Comparison of ENCODE assay signal across 8 cellular contexts in the genomic region with DNA sequence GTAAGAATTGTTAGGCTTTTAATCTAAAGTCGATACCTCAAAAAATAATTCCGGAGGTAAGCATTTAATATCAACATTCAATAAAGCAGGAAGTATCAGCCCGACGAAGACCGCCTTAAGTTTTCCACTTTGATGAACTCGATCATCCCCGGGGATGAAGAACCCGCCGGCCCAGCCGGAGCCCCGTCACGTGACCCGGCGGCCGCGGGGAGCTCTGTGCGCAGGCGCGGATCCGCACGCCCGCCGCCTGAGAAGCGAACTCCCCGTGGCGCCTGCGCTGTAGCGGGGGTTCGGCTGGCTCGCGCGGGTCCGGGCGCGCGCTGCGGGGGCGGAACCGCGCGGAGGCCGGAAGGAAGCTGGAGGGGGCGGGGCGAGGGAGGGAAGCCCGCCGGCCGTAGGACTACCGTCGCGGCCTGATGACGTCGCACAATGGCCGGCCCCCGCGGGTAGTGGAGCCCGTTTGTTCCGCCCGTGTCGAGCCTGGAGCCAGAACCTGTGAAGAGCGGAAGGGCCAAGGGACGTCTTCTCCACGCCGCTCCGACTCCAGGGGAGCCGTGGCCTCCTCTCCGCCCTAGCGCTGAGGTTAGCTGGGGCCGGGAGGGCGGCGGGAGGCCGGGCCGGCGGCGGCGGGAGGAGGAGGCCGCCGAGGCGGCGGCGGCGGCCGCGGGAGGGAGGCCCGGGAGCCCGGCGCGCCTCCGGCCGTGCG. TPM values are rescaled to one million over a fixed set of nuclear protein-coding genes. Genes with fewer than 3 reads are reported as not detected.
A peak's percentile ranks its signal among the peaks of the same experiment; 100 is the strongest.
DNase-seq lines count a peak whose midpoint lies in the region; TF ChIP-seq lines count a peak whose summit lies in the region.

TSS of gene ZC3H18 (plus strand) at position 419 of the 706 bp plus-strand sequence. CDS start 6,721 bp downstream, outside the sequence.

- peak within 1 kb of the TSS; percentile 78 for H3K9ac ChIP-seq in SK-N-MC (ENCODE audit: insufficient read length)

- H3K4me3 Mint-ChIP-seq in HFFc6, result peak within 1 kb of the TSS; percentile 95
- peak within 1 kb of the TSS; percentile 87 for H3K4me3 Mint-ChIP-seq in activated naive CD4-positive, alpha-beta T cell treated with anti-CD3 and anti-CD28 coated beads, Interleukin-2, amount 10 ng/mL, durations not matched to agents 7 days and 5 days

- peaks cover 33% of the 10 kb centered on the region for H3K4me1 Mint-ChIP-seq in HFFc6 (ENCODE audit: low read depth)
- H3K4me1 Mint-ChIP-seq in activated naive CD4-positive, alpha-beta T cell treated with anti-CD3 and anti-CD28 coated beads, Interleukin-2, amount 10 ng/mL, durations not matched to agents 7 days and 5 days, result peaks cover 42% of the 10 kb centered on the region

- no peaks in the 10 kb centered on the region for H3K36me3 Mint-ChIP-seq in HFFc6 (ENCODE audit: low read depth)
- H3K36me3 Mint-ChIP-seq in activated naive CD4-positive, alpha-beta T cell treated with anti-CD3 and anti-CD28 coated beads, Interleukin-2, amount 10 ng/mL, durations not matched to agents 7 days and 5 days, result peaks cover 14% of the 10 kb centered on the region

- CTCF ChIA-PET in activated naive CD4-positive, alpha-beta T cell treated with anti-CD3 and anti-CD28 coated beads, Interleukin-2, amount 10 ng/mL, durations not matched to agents 7 days and 5 days (lab: Charles Lee), result interaction anchor here (0.8 to 2.1 kb wide), 5 partner anchors 8 to 130 kb away, joined by 3 to 11 read pairs (median 3); no protein-coding TSS in a partner anchor

- H3K27ac Mint-ChIP-seq in HFFc6, result peak within 1 kb of the TSS; percentile 85
- peak within 1 kb of the TSS; percentile 88 for H3K27ac Mint-ChIP-seq in activated naive CD4-positive, alpha-beta T cell treated with anti-CD3 and anti-CD28 coated beads, Interleukin-2, amount 10 ng/mL, durations not matched to agents 7 days and 5 days

- H3K4me3 ChIP-seq in SK-N-MC, result peak within 1 kb of the TSS; percentile 80

- no peaks in the 10 kb centered on the region for H3K9me3 ChIP-seq in SK-N-MC (ENCODE audit: low read depth, low read length)

- DNase-seq in GF-D8 (lab: John Stamatoyannopoulos, UW), result peak; percentile 75
- DNase-seq in HFFc6, result peak; percentile 87
- peak; percentile 78 for DNase-seq in NCI-H1048 (lab: John Stamatoyannopoulos, UW)
- DNase-seq in SK-N-MC (ENCODE audit: low read depth, low spot score), result no peak
- peak; percentile 97 for DNase-seq in activated naive CD4-positive, alpha-beta T cell treated with anti-CD3 and anti-CD28 coated beads, Interleukin-2, amount 10 ng/mL, durations not matched to agents 7 days and 5 days
- peak; percentile 98 for DNase-seq in germinal center (ENCODE audit: low spot score)
- DNase-seq in non-pigmented ciliary epithelial cell (ENCODE audit: low read depth), result peak; percentile 45
- DNase-seq in superior temporal gyrus (ENCODE audit: extremely low spot score), result peak; percentile 93

- no peak within 1 kb of the TSS for H3K27ac ChIP-seq in SK-N-MC

- H3K9me3 Mint-ChIP-seq in HFFc6, result no peaks in the 10 kb centered on the region
- no peaks in the 10 kb centered on the region for H3K9me3 Mint-ChIP-seq in activated naive CD4-positive, alpha-beta T cell treated with anti-CD3 and anti-CD28 coated beads, Interleukin-2, amount 10 ng/mL, durations not matched to agents 7 days and 5 days

- TF ChIP-seq CTCF in HFFc6 (IDR thresholded peaks at IDR 0.05), result no peak

- H3K27me3 Mint-ChIP-seq in HFFc6 (ENCODE audit: insufficient read depth), result peaks cover 3% of the 10 kb centered on the region
- H3K27me3 Mint-ChIP-seq in activated naive CD4-positive, alpha-beta T cell treated with anti-CD3 and anti-CD28 coated beads, Interleukin-2, amount 10 ng/mL, durations not matched to agents 7 days and 5 days, result no peaks in the 10 kb centered on the region

- no peaks in the 10 kb centered on the region; the same call in 1 of the 2 replicates for H3K36me3 ChIP-seq in SK-N-MC (ENCODE audit: insufficient read depth, low read length)

RNA-seq across cellular contexts. Expression of gene ZC3H18, which starts in this region (rescaled TPM):
- 10 to 100 TPM; 37.9 to 49.3 (median 42.8) TPM for total RNA-seq in HFFc6 (2021; fragmentation: NEBNext Ultra II Directional; extraction: Animal tissue kit (Norgen Biotek cat#: 25700))
